ENCODE assay signal across 7 cellular contexts in the genomic region with DNA sequence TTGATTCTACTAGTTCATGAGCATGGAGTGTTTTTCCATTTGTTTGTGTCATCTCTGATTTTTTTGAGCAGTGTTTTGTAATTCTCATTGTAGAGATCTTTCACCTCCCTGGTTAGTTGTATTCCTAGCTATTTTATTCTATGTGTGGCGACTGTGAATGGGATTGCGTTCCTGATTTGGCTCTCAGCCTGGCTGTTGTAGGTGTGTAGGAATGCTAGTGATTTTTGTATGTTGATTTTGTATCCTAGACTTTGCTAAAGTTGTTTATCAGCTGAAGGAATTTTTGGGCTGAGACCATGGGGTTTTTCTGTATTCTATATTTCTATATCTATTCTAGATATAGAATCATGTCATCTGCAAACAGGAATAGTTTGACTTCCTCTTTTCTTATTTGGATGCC. TPM values are rescaled to one million over a fixed set of nuclear protein-coding genes. Genes with fewer than 3 reads are reported as not detected.
DNase-seq lines count a peak whose midpoint lies in the region; ATAC-seq, FAIRE-seq and TF ChIP-seq lines count a peak whose summit lies in the region.
"Not testable (repeated sequence)": the region's sequence is repeated elsewhere in the genome, so short reads cannot be mapped to it uniquely, and the experiment has no call there.

No MANE protein-coding gene starts in this region.

- H3K27ac Mint-ChIP-seq in mesothelial cell of epicardium, result peak overlapping the region; percentile 36

- H2AK9ac ChIP-seq in IMR-90 (replicated peaks; ENCODE audit: low read depth, low read length, poor library complexity), result not testable (repeated sequence)

- H3K36me3 Mint-ChIP-seq in mesothelial cell of epicardium, result peaks cover 48% of the 10 kb centered on the region

- H2BK120ac ChIP-seq in IMR-90 (ENCODE audit: low read depth, low read length), result not testable (repeated sequence)

- peak; percentile 27 for ATAC-seq in IMR-90 (ENCODE audit: low read depth)
- ATAC-seq in GM12878; upper lobe of left lung (ENCODE audit: low FRiP score in 2 of 2): not testable (repeated sequence)
- ATAC-seq in heart right ventricle, result peak in 1 of 8 donors; percentile 48

- not testable (repeated sequence) for H3K4me1 ChIP-seq in IMR-90 (ENCODE audit: control insufficient read depth, insufficient read depth, low read length); GM12878 (ENCODE audit: control insufficient read depth, insufficient read depth, low read length)
- H3K4me1 ChIP-seq in esophagus squamous epithelium (peaks cover 0 to 22% (median 0%) of the 10 kb centered on the region in 3 donors), heart right ventricle (peaks cover 0 to 70% (median 39%) of the 10 kb centered on the region in 9 donors), upper lobe of left lung (peaks cover 26 to 41% (median 30%) of the 10 kb centered on the region in 4 donors)

- H2AK5ac ChIP-seq in IMR-90 (ENCODE audit: low read depth, low read length), result not testable (repeated sequence)

- H3K18ac ChIP-seq in IMR-90 (ENCODE audit: low read depth, low read length), result not testable (repeated sequence)

- H2BK15ac ChIP-seq in IMR-90 (ENCODE audit: low read depth, low read length), result not testable (repeated sequence)

- not testable (repeated sequence) for H3K27me3 ChIP-seq in IMR-90 (ENCODE audit: control insufficient read depth, insufficient read depth, low read length); GM12878 (replicated peaks in 1 of 2; ENCODE audit: control insufficient read depth in 2 of 2, insufficient read depth in 2 of 2, low read length in 1 of 2); esophagus squamous epithelium; heart right ventricle; upper lobe of left lung

- RAD21 ChIA-PET in GM12878 (lab: Charles Lee; ENCODE audit: unreplicated experiment), result not testable (repeated sequence)

- not testable (repeated sequence) for H3K27me3 Mint-ChIP-seq in mesothelial cell of epicardium (ENCODE audit: low read depth)

- H2BK20ac ChIP-seq in IMR-90 (ENCODE audit: low read depth, low read length), result not testable (repeated sequence)

- TF ChIP-seq EP300 in GM12878 (IDR thresholded peaks at IDR 0.05; ENCODE audit: borderline replicate concordance in 1 of 2, control insufficient read depth in 1 of 2, low read depth in 2 of 2, low read length in 2 of 2); upper lobe of left lung (IDR thresholded peaks at IDR 0.05): not testable (repeated sequence)

- not testable (repeated sequence) for H2AFZ ChIP-seq in IMR-90 (replicated peaks; ENCODE audit: low read length, poor library complexity); GM12878 (ENCODE audit: control insufficient read depth, low read depth, low read length)

- H3K23ac ChIP-seq in IMR-90 (ENCODE audit: low read depth, low read length), result not testable (repeated sequence)

- not testable (repeated sequence) for H3K27ac ChIP-seq in IMR-90 (ENCODE audit: insufficient read depth, low read length); GM12878 (ENCODE audit: control insufficient read depth, insufficient read depth)
- H3K27ac ChIP-seq in esophagus squamous epithelium, result peak overlapping the region in 3 of 4 donors; percentile 54 to 61 (median 59)
- peak overlapping the region in 8 of 10 donors; percentile 28 to 81 (median 66) for H3K27ac ChIP-seq in heart right ventricle
- peak overlapping the region; percentile 24 to 89 (median 68) for H3K27ac ChIP-seq in upper lobe of left lung

- not testable (repeated sequence) for TF ChIP-seq POLR2A in IMR-90 (IDR thresholded peaks at IDR 0.05; ENCODE audit: low read depth, low read length); GM12878 (IDR thresholded peaks at IDR 0.05; ENCODE audit: low read depth, low read length); esophagus squamous epithelium (IDR thresholded peaks at IDR 0.05); upper lobe of left lung (IDR thresholded peaks at IDR 0.05)

- FAIRE-seq in GM12878 (lab: Jason Lieb, UNC), result not testable (repeated sequence)

- in situ Hi-C loops in IMR-90 (cut with MboI; ENCODE audit: low sequenced_read_pairs); GM12878 (cut with MboI): not testable (repeated sequence)

- CTCF ChIA-PET in IMR-90 (lab: Yijun Ruan, JAX), result not testable (repeated sequence)
- CTCF ChIA-PET in GM12878 (lab: Yijun Ruan, JAX), result interaction anchor here (1.0 to 1.9 kb wide), 3 partner anchors 9 to 13 kb away, joined by 4 read pairs; no protein-coding TSS in a partner anchor

- H3K4ac ChIP-seq in IMR-90 (ENCODE audit: low read depth, low read length), result not testable (repeated sequence)

- not testable (repeated sequence) for H4K5ac ChIP-seq in IMR-90 (ENCODE audit: low read depth, low read length)

- not testable (repeated sequence) for H3K79me2 ChIP-seq in GM12878 (ENCODE audit: control insufficient read depth, insufficient read depth, low read length)

- BruUV-seq in IMR-90 (replicated peaks; lab: Mats Ljungman, UMichigan); GM12878 (replicated peaks; lab: Mats Ljungman, UMichigan): not testable (repeated sequence)

- not testable (repeated sequence) for H3K4me3 Mint-ChIP-seq in mesothelial cell of epicardium

- H4K20me1 ChIP-seq in IMR-90 (ENCODE audit: insufficient read depth, low read length), result peaks cover 35% of the 10 kb centered on the region; the same call in 1 of the 2 replicates
- H4K20me1 ChIP-seq in GM12878 (ENCODE audit: control insufficient read depth, insufficient read depth), result not testable (repeated sequence)

- not testable (repeated sequence) for H3K9me1 ChIP-seq in IMR-90 (ENCODE audit: insufficient read depth, low read length)

- WGBS in IMR-90 (ENCODE audit: extremely low coverage in 2 of 2, insufficient read length in 1 of 2), 2 experiments, result no CpG with 5 or more reads among the region's 2 CpGs
- WGBS in GM12878 (ENCODE audit: insufficient coverage, insufficient replicate concordance, low lambda C conversion rate, missing lambda C conversion rate), result 97% methylated on average over 2 of the region's 2 CpGs
- 41 to 71% methylated on average over 2 of the region's 2 CpGs for WGBS in esophagus squamous epithelium, 2 donors
- 29 to 60% methylated on average over 2 of the region's 2 CpGs for WGBS in heart right ventricle, 2 donors
- WGBS in upper lobe of left lung, 2 donors, result 44 to 56% methylated on average over 2 of the region's 2 CpGs

- intact Hi-C loops in IMR-90 (cut with micrococcal nuclease), result loop anchor here (2.0 kb wide), 1 partner anchor 29 kb away; no protein-coding TSS in a partner anchor
- intact Hi-C loops in GM12878 (cut with micrococcal nuclease; ENCODE audit: unreplicated experiment); esophagus squamous epithelium (cut with DNase I): not testable (repeated sequence)
- intact Hi-C loops in heart right ventricle (cut with DNase I), result loop anchor here in 2 of 10 donors (5.0 kb wide), 2 partner anchors 41 to 46 kb away; partner anchors contain the start of gene CTTNBP2NL (in 1 of the 2)

- H3K56ac ChIP-seq in IMR-90 (ENCODE audit: extremely low read depth, insufficient read depth, low read length), result not testable (repeated sequence)

- SMC1A ChIA-PET in GM12878 (lab: Charles Lee; ENCODE audit: uncharacterized antibody, unreplicated experiment), result interaction anchor here (0.7 to 1.6 kb wide), 3 partner anchors 16 to 34 kb away, joined by 3 read pairs; no protein-coding TSS in a partner anchor

- dilution Hi-C loops in IMR-90 (cut with HindIII; ENCODE audit: low sequenced_read_pairs, unreplicated experiment), result not testable (repeated sequence)

- TF ChIP-seq CTCF in IMR-90 (conservative IDR thresholded peaks at IDR 0.05; ENCODE audit: low read depth, low read length); GM12878 (IDR thresholded peaks at IDR 0.05 in 2 of 3, conservative IDR thresholded peaks at IDR 0.05 in 1 of 3; ENCODE audit: control insufficient read depth in 2 of 3, extremely low read depth in 1 of 3, insufficient read depth in 1 of 3, low read depth in 3 of 3, low read length in 3 of 3); choroid plexus epithelial cell (conservative IDR thresholded peaks at IDR 0.05; ENCODE audit: low read depth, low read length); esophagus squamous epithelium (IDR thresholded peaks at IDR 0.05); heart right ventricle (IDR thresholded peaks at IDR 0.05); mesothelial cell of epicardium (IDR thresholded peaks at IDR 0.05; ENCODE audit: unreplicated experiment); upper lobe of left lung (IDR thresholded peaks at IDR 0.05): not testable (repeated sequence)

- not testable (repeated sequence) for H3K4me3 ChIP-seq in IMR-90 (ENCODE audit: insufficient read depth, low read depth, low read length); GM12878; choroid plexus epithelial cell (ENCODE audit: low read depth, low read length); esophagus squamous epithelium; heart right ventricle; upper lobe of left lung

- H4K8ac ChIP-seq in IMR-90 (ENCODE audit: low read depth in 2 of 2, low read length in 2 of 2), result not testable (repeated sequence)

- not testable (repeated sequence) for H3K14ac ChIP-seq in IMR-90 (replicated peaks; ENCODE audit: low read depth, low read length)

- H3K4me1 Mint-ChIP-seq in mesothelial cell of epicardium, result peaks cover 17% of the 10 kb centered on the region

- H3K4me2 ChIP-seq in IMR-90 (ENCODE audit: low read depth, low read length), result 0 out of 2 replicates have a peak overlapping the region, but pooled peaks have one; percentile 17
- not testable (repeated sequence) for H3K4me2 ChIP-seq in GM12878 (ENCODE audit: control insufficient read depth, insufficient read depth)

- peaks cover 31 to 54% of the 10 kb centered on the region in 2 experiments for H3K79me1 ChIP-seq in IMR-90 (ENCODE audit: low read depth in 1 of 2, low read length in 2 of 2)

- H3K9me3 Mint-ChIP-seq in mesothelial cell of epicardium, result not testable (repeated sequence)

- peaks cover 20% of the 10 kb centered on the region for H3K36me3 ChIP-seq in IMR-90 (ENCODE audit: control insufficient read depth, insufficient read depth, low read length)
- not testable (repeated sequence) for H3K36me3 ChIP-seq in GM12878 (ENCODE audit: control insufficient read depth in 2 of 2, insufficient read depth in 2 of 2, low read length in 1 of 2); upper lobe of left lung
- peaks cover 0 to 23% (median 0%) of the 10 kb centered on the region in 3 donors for H3K36me3 ChIP-seq in esophagus squamous epithelium
- H3K36me3 ChIP-seq in heart right ventricle, result peaks cover 0 to 14% (median 0%) of the 10 kb centered on the region in 9 donors

- H4K91ac ChIP-seq in IMR-90 (ENCODE audit: insufficient read depth, low read depth, low read length), result not testable (repeated sequence)

- not testable (repeated sequence) for H3K9me3 ChIP-seq in IMR-90 (ENCODE audit: control insufficient read depth, insufficient read depth, low read length); GM12878 (replicated peaks; ENCODE audit: control insufficient read depth, insufficient read depth, low read length); esophagus squamous epithelium; heart right ventricle; upper lobe of left lung

- TF ChIP-seq RAD21 in IMR-90 (IDR thresholded peaks at IDR 0.05; ENCODE audit: low read length); GM12878 (IDR thresholded peaks at IDR 0.05; ENCODE audit: insufficient read depth, low read depth, low read length): not testable (repeated sequence)

- POLR2A ChIA-PET in IMR-90 (lab: Charles Lee; ENCODE audit: unreplicated experiment); GM12878 (lab: Charles Lee): not testable (repeated sequence)

- not testable (repeated sequence) for H2BK5ac ChIP-seq in IMR-90 (ENCODE audit: low read depth, low read length, poor library complexity, severe bottlenecking)

- H3K9ac ChIP-seq in IMR-90 (ENCODE audit: low read depth, low read length); GM12878 (ENCODE audit: control insufficient read depth, insufficient read depth, low read length): not testable (repeated sequence)

- DNase-seq in IMR-90 (peak; percentile 25), choroid plexus epithelial cell (ENCODE audit: low read depth) (peak; percentile 60)
- DNase-seq in GM12878 (ENCODE audit: low read depth, low spot score); esophagus squamous epithelium (lab: John Stamatoyannopoulos, UW); heart right ventricle; mesothelial cell of epicardium (ENCODE audit: low spot score in 2 of 2, unreplicated experiment in 2 of 2); upper lobe of left lung: not testable (repeated sequence)

RNA-seq across cellular contexts. Expression of gene CTTNBP2NL, which starts 42.1 kb away (rescaled TPM):
- total RNA-seq in IMR-90 (2012; rRNA removed) (22.0 and 31.7 TPM in 2 replicates), GM12878 (2014; rRNA removed) (3.8 and 4.9 TPM in 2 replicates), GM12878 (2014; rRNA removed; fragmentation: Illumina TruSeq; extraction: Trizol) (5.6 and 6.0 TPM in 2 replicates), GM12878 (2021) (10.7 and 11.3 TPM in 2 replicates), esophagus squamous epithelium (10 to 100 TPM; 19.6 to 26.3 (median 22.8) TPM), heart right ventricle (10 to 100 TPM; 12.1 to 20.6 (median 17.5) TPM), mesothelial cell of epicardium (63.2 to 65.4 TPM (median 64.9 TPM) in 3 replicates), upper lobe of left lung (10 to 100 TPM; 33.1 to 95.3 (median 53.7) TPM)
- polyA plus RNA-seq in IMR-90 (2012; rRNA removed) (11.0 and 12.4 TPM in 2 replicates), GM12878 (2011; rRNA removed) (10.5 and 14.0 TPM in 2 replicates), GM12878 (2014; fragmentation: Illumina TruSeq; extraction: Trizol) (5.3 and 6.7 TPM in 2 replicates), GM12878 (2014; fragmentation: Nextera tagmentation; extraction: Ambion mirVana) (1 to 10 TPM; 2.1 to 5.7 TPM), GM12878 (2014; rRNA removed) (3.1 and 3.8 TPM in 2 replicates), GM12878 (2016; fragmentation: Nextera tagmentation; extraction: Ambion mirVana) (1 to 10 TPM; 5.5 to 6.7 TPM), heart right ventricle (1 to 10 TPM; 3.9 to 6.7 TPM)
- polyA plus RNA-seq in IMR-90 (2012; cell fraction: cytosol; rRNA removed), result 2.7 and 4.7 TPM in 2 replicates
- 4.7 and 13.2 TPM in 2 replicates for polyA plus RNA-seq in IMR-90 (2012; cell fraction: nucleus; rRNA removed; ENCODE audit: low replicate concordance)
- 40.8 and 44.3 TPM in 2 replicates for total RNA-seq in GM12878 (2013; cell fraction: nucleolus; rRNA removed)
- 1.3 TPM for polyA plus RNA-seq in GM12878 (2011; ENCODE audit: low read depth)
- 5.5 and 6.0 TPM in 2 replicates for polyA plus RNA-seq in GM12878 (2011; cell fraction: cytosol; rRNA removed)
- 8.7 and 9.3 TPM in 2 replicates for polyA plus RNA-seq in GM12878 (2011; cell fraction: nucleus; rRNA removed)
- 1.3 and 2.4 TPM in 2 replicates for polyA plus RNA-seq in GM12878 (2012)
- polyA minus RNA-seq in GM12878 (2011; rRNA and poly(A)+ RNA removed), result 24.1 and 27.1 TPM in 2 replicates
- polyA minus RNA-seq in GM12878 (2011; cell fraction: cytosol; rRNA and poly(A)+ RNA removed), result 5.7 and 8.7 TPM in 2 replicates
- polyA minus RNA-seq in GM12878 (2011; cell fraction: nucleus; rRNA and poly(A)+ RNA removed), result 16.0 and 23.5 TPM in 2 replicates
